17 cellular contexts compared by ENCODE assay signal in the genomic region with DNA sequence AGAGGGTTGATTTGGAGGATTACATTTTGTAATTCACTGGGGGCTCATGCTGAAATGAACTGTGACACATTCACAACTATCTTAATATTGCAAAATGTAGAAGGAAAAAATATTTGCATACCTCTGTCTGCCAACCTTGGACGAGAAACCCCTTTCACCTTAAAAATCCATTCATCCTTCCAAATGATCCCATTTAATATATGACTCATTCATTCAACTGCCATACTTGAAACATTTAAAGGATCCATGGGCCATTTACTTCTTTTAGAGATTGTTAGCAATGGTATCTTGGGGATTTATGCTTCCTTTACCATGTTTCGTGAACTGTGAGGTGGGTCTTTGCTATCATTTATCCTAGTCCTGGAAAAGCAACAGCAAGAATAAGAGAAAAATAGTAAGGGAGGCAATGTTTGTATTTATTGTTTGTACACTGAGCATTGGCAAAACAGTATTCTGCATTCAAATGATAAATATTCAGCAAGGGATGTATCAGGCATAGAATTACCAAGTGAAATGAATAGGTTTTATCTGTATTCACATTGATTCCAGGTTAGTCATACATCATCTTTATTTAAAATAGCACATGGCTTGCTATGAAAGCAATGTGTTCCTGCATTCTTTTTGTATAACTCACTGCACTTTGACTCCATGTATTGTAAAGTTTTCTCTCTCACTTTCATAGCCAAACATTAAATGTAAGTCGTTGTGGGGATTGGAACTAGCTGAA.
DNase-seq lines count a peak whose midpoint lies in the region; ATAC-seq and TF ChIP-seq lines count a peak whose summit lies in the region.
"Had no signal": no experiment of that assay in that cellular context is flagged by ENCODE, and none has a peak within 500 bp of the region (broad histone marks: within the 10 kb centered on the region; RNA-seq: fewer than 3 reads in every experiment).

No MANE protein-coding gene starts in this region.

- peak overlapping the region; percentile 78; the same call in 1 of the 2 replicates for H4K91ac ChIP-seq in IMR-90 (ENCODE audit: insufficient read depth, low read depth, low read length)

- ATAC-seq in IMR-90 (ENCODE audit: low read depth) (peak; percentile 84), HG02763 (IDR thresholded peaks at IDR 0.05; ENCODE audit: unreplicated experiment) (no peak), GM18909 (IDR thresholded peaks at IDR 0.05; ENCODE audit: poor library complexity, unreplicated experiment) (no peak)
- no peak for ATAC-seq in stimulated activated naive CD8-positive, alpha-beta T cell treated with anti-CD3 and anti-CD28 coated beads, Interleukin-15, Interleukin-2, amounts not matched to agents 100 U/mL and 50 U/mL, for 24 hours
- ATAC-seq: body of pancreas had no signal

- H3K9me3 ChIP-seq in AG04450 (ENCODE audit: control insufficient read depth, insufficient read depth, low read length) (peaks cover 6% of the 10 kb centered on the region; the same call in 1 of the 2 replicates), IMR-90 (ENCODE audit: control insufficient read depth, insufficient read depth, low read length) (no peaks in the 10 kb centered on the region)
- H3K9me3 ChIP-seq: body of pancreas had no signal

- H2AK5ac ChIP-seq in IMR-90 (ENCODE audit: low read depth, low read length): no peak overlapping the region

- no peak overlapping the region for H2AK9ac ChIP-seq in IMR-90 (replicated peaks; ENCODE audit: low read depth, low read length, poor library complexity)

- peak overlapping the region; percentile 24; the same call in 1 of the 2 replicates for H3K4ac ChIP-seq in IMR-90 (ENCODE audit: low read depth, low read length)

- H3K14ac ChIP-seq in IMR-90 (replicated peaks; ENCODE audit: low read depth, low read length): no peak overlapping the region

- H4K8ac ChIP-seq in IMR-90 (ENCODE audit: low read depth in 2 of 2, low read length in 2 of 2): peak overlapping the region in 1 of 2 experiments; percentile 38; a peak in 1 of 4 replicates

- TF ChIP-seq RAD21 in IMR-90 (IDR thresholded peaks at IDR 0.05; ENCODE audit: low read length): no peak

- no peaks in the 10 kb centered on the region for H3K9me3 Mint-ChIP-seq in chondrocyte (ENCODE audit: low read depth)

- POLR2A ChIA-PET in AG04450 (lab: Yijun Ruan, JAX): no interaction called here
- POLR2A ChIA-PET in IMR-90 (lab: Charles Lee; ENCODE audit: unreplicated experiment): no interaction called here

- H2BK15ac ChIP-seq in IMR-90 (ENCODE audit: low read depth, low read length): 0 out of 3 replicates have a peak overlapping the region, but pooled peaks have one; percentile 8

- DNase-seq in AG04450 (ENCODE audit: low read depth, low spot score) (peak; percentile 41), IMR-90 (peak; percentile 89), chondrocyte (ENCODE audit: low spot score) (no peak), kidney tubule cell (ENCODE audit: low spot score) (peak; percentile 85), globus pallidus (ENCODE audit: low spot score) (no peak)
- no peak for DNase-seq in stimulated activated naive CD8-positive, alpha-beta T cell treated with anti-CD3 and anti-CD28 coated beads, Interleukin-15, Interleukin-2, amounts not matched to agents 100 U/mL and 50 U/mL, for 24 hours
- DNase-seq: activated T-cell treated with anti-CD3 and anti-CD28 coated beads, Interleukin-2, amount 50 U/mL, for 1 hour; body of pancreas; GDM1; left cardiac atrium; NCI-H1417 treated with DMSO at 0.1 percent for 48 hours; NCI-H69; stimulated activated CD4-positive, alpha-beta T cell treated with anti-CD3 and anti-CD28 coated beads, Interleukin-15, amount 100 ng/mL, for 24 hours had no signal

- no peaks in the 10 kb centered on the region for H3K27me3 Mint-ChIP-seq in chondrocyte (ENCODE audit: low read depth)

- TF ChIP-seq CTCF in AG04450 (IDR thresholded peaks at IDR 0.05; ENCODE audit: low read depth, low read length) (no peak), IMR-90 (conservative IDR thresholded peaks at IDR 0.05; ENCODE audit: low read depth, low read length) (no peak), chondrocyte (IDR thresholded peaks at IDR 0.05) (no peak)

- 0 out of 2 replicates have a peak, but pooled peaks cover 2% of the 10 kb centered on the region for H3K9me1 ChIP-seq in IMR-90 (ENCODE audit: insufficient read depth, low read length)

- peak overlapping the region; percentile 67 for H2BK120ac ChIP-seq in IMR-90 (ENCODE audit: low read depth, low read length)

- H3K36me3 Mint-ChIP-seq in chondrocyte (ENCODE audit: low read depth): no peaks in the 10 kb centered on the region

- H3K4me2 ChIP-seq in IMR-90 (ENCODE audit: low read depth, low read length): peak overlapping the region; percentile 51; the same call in 1 of the 2 replicates
- H3K4me2 ChIP-seq: BLaER1 had no signal

- H3K18ac ChIP-seq in IMR-90 (ENCODE audit: low read depth, low read length): 0 out of 2 replicates have a peak overlapping the region, but pooled peaks have one; percentile 33

- H3K36me3 ChIP-seq in IMR-90 (ENCODE audit: control insufficient read depth, insufficient read depth, low read length): no peaks in the 10 kb centered on the region
- H3K36me3 ChIP-seq: BLaER1 had no signal

- peaks cover 4% of the 10 kb centered on the region for H3K4me1 ChIP-seq in IMR-90 (ENCODE audit: control insufficient read depth, insufficient read depth, low read length)
- H3K4me1 ChIP-seq: body of pancreas had no signal

- no peak for TF ChIP-seq POLR2A in IMR-90 (IDR thresholded peaks at IDR 0.05; ENCODE audit: low read depth, low read length)

- in situ Hi-C loops in IMR-90 (cut with MboI; ENCODE audit: low sequenced_read_pairs): no loop called here

- H2BK5ac ChIP-seq in IMR-90 (ENCODE audit: low read depth, low read length, poor library complexity, severe bottlenecking): peak overlapping the region; percentile 76

- no peak overlapping the region for H3K23ac ChIP-seq in IMR-90 (ENCODE audit: low read depth, low read length)

- peak overlapping the region; percentile 74 for H2BK20ac ChIP-seq in IMR-90 (ENCODE audit: low read depth, low read length)

- H3K4me3 Mint-ChIP-seq in chondrocyte (ENCODE audit: unreplicated experiment): no peak overlapping the region

- H3K27ac ChIP-seq in AG04450 (ENCODE audit: low read depth, low read length) (no peak overlapping the region), IMR-90 (ENCODE audit: insufficient read depth, low read length) (peak overlapping the region; percentile 8; the same call in 1 of the 2 replicates)
- H3K27ac ChIP-seq: BLaER1, body of pancreas, SK-N-MC had no signal

- H2AFZ ChIP-seq in IMR-90 (replicated peaks; ENCODE audit: low read length, poor library complexity): no peak overlapping the region

- H3K9ac ChIP-seq in IMR-90 (ENCODE audit: low read depth, low read length): no peak overlapping the region
- H3K9ac ChIP-seq: BLaER1 had no signal

- WGBS in IMR-90 (ENCODE audit: extremely low coverage in 2 of 2, insufficient read length in 1 of 2), 2 experiments: no CpG with 5 or more reads among the region's 3 CpGs

- peak overlapping the region; percentile 71 for H3K27ac Mint-ChIP-seq in chondrocyte (ENCODE audit: unreplicated experiment)

- H3K27me3 ChIP-seq in AG04450 (ENCODE audit: control insufficient read depth, insufficient read depth, low read length): no peaks in the 10 kb centered on the region
- no peaks in the 10 kb centered on the region; the same call in 1 of the 2 replicates for H3K27me3 ChIP-seq in IMR-90 (ENCODE audit: control insufficient read depth, insufficient read depth, low read length)
- H3K27me3 ChIP-seq: BLaER1, body of pancreas had no signal

- H4K20me1 ChIP-seq in IMR-90 (ENCODE audit: insufficient read depth, low read length): no peaks in the 10 kb centered on the region
- H4K20me1 ChIP-seq: BLaER1 had no signal

- dilution Hi-C loops in IMR-90 (cut with HindIII; ENCODE audit: low sequenced_read_pairs, unreplicated experiment): no loop called here

- peaks cover 24% of the 10 kb centered on the region for H3K4me1 Mint-ChIP-seq in chondrocyte (ENCODE audit: low read depth)

- CTCF ChIA-PET in AG04450 (lab: Charles Lee) (no interaction called here), IMR-90 (lab: Yijun Ruan, JAX) (no interaction called here)

- no TSS peak for BruUV-seq in IMR-90 (replicated peaks; lab: Mats Ljungman, UMichigan)

- H3K56ac ChIP-seq in IMR-90 (ENCODE audit: extremely low read depth, insufficient read depth, low read length): no peak overlapping the region; the same call in 1 of the 2 replicates

- H3K79me1 ChIP-seq in IMR-90 (ENCODE audit: low read depth in 1 of 2, low read length in 2 of 2): no peaks in the 10 kb centered on the region

- no peak overlapping the region for H3K4me3 ChIP-seq in AG04450 (ENCODE audit: low read depth, low read length)
- H3K4me3 ChIP-seq in IMR-90 (ENCODE audit: insufficient read depth, low read depth, low read length): no peak overlapping the region
- H3K4me3 ChIP-seq: BLaER1, body of pancreas, SK-N-MC had no signal

- no peak overlapping the region for H4K5ac ChIP-seq in IMR-90 (ENCODE audit: low read depth, low read length)

- intact Hi-C loops in IMR-90 (cut with micrococcal nuclease): no loop called here

TF ChIP-seq in IMR-90, 13 proteins besides CTCF, POLR2A, EP300 and RAD21:
- TF ChIP-seq FOS (IDR thresholded peaks at IDR 0.05; ENCODE audit: low read depth, low read length): peak; percentile 52
- no peak for TF ChIP-seq MAFK (IDR thresholded peaks at IDR 0.05; ENCODE audit: low read depth, low read length)
- TF ChIP-seq RCOR1 (IDR thresholded peaks at IDR 0.05; ENCODE audit: insufficient replicate concordance, low read length): peak; percentile 13
TF ChIP-seq in IMR-90: peak in this region for 2.

Comparison
In these comparisons a context has a peak if more than half of its experiments do, and no peak if none do; other contexts are left out.
1. DNase-seq: peak in AG04450 (single experiment), IMR-90 (single experiment) and kidney tubule cell (single experiment); none in chondrocyte (single experiment), globus pallidus (single experiment) and stimulated activated naive CD8-positive, alpha-beta T cell treated with anti-CD3 and anti-CD28 coated beads, Interleukin-15, Interleukin-2, amounts not matched to agents 100 U/mL and 50 U/mL, for 24 hours (single experiment).